In genomic region chr16:85137323-85138072, GRCh38 we compare ENCODE assay signal across 1 cellular context.
TF ChIP-seq lines count a peak whose summit lies in the region.

No MANE protein-coding gene starts in this region.

TF ChIP-seq in HepG2, 621 proteins besides CTCF, POLR2A, EP300 and RAD21 (continued from another document and continues in another):
- TF ChIP-seq ZGPAT (CRISPR knock-in tag; IDR thresholded peaks at IDR 0.05) (peak; percentile 62), KAT2B (IDR thresholded peaks at IDR 0.05; ENCODE audit: borderline replicate concordance, low read depth, low read length) (no peak), SIN3B (IDR thresholded peaks at IDR 0.05; ENCODE audit: low read length) (no peak), CCAR2 (optimal IDR thresholded peaks at IDR 0.05; ENCODE audit: low read depth, low read length) (no peak), ZNF468 (CRISPR knock-in tag; IDR thresholded peaks at IDR 0.05) (no peak), CEBPZ (IDR thresholded peaks at IDR 0.05; ENCODE audit: low read length) (no peak), HHEX (CRISPR knock-in tag; IDR thresholded peaks at IDR 0.05) (no peak), ZSCAN22 (CRISPR knock-in tag; IDR thresholded peaks at IDR 0.05) (peak; percentile 58; the same call in 1 of the 2 replicates), SMARCE1 (IDR thresholded peaks at IDR 0.05; ENCODE audit: borderline replicate concordance) (no peak), ZNF891 (CRISPR knock-in tag; IDR thresholded peaks at IDR 0.05) (peak; percentile 71; the same call in 1 of the 2 replicates), JUNB (CRISPR knock-in tag; IDR thresholded peaks at IDR 0.05; ENCODE audit: borderline replicate concordance) (no peak), SP1 (IDR thresholded peaks at IDR 0.05) (no peak), SP1 (CRISPR knock-in tag; IDR thresholded peaks at IDR 0.05) (peak; percentile 69), WIZ (CRISPR knock-in tag; IDR thresholded peaks at IDR 0.05) (no peak; the same call in 1 of the 2 replicates), PAXIP1 (CRISPR knock-in tag; conservative IDR thresholded peaks at IDR 0.05) (peak; percentile 70), GTF2F1 (IDR thresholded peaks at IDR 0.05; ENCODE audit: low read length) (no peak), DBP (CRISPR knock-in tag; IDR thresholded peaks at IDR 0.05; ENCODE audit: not compliant biosample characterization) (no peak), ZNF883 (CRISPR knock-in tag; IDR thresholded peaks at IDR 0.05; ENCODE audit: not compliant biosample characterization) (peak; percentile 55), ZBTB2 (CRISPR knock-in tag; IDR thresholded peaks at IDR 0.05; ENCODE audit: low read depth) (0 out of 2 replicates have a peak, but pooled peaks have one; percentile 10), SALL2 (CRISPR knock-in tag; IDR thresholded peaks at IDR 0.05) (peak; percentile 92), ZNF354B (CRISPR knock-in tag; IDR thresholded peaks at IDR 0.05) (no peak), HOXA5 (CRISPR knock-in tag; IDR thresholded peaks at IDR 0.05) (peak; percentile 86), ZNF496 (CRISPR knock-in tag; IDR thresholded peaks at IDR 0.05; ENCODE audit: insufficient replicate concordance) (no peak), ZBTB8A (CRISPR knock-in tag; IDR thresholded peaks at IDR 0.05; ENCODE audit: borderline replicate concordance, low read depth) (peak; percentile 91; the same call in 1 of the 2 replicates), ZNF607 (CRISPR knock-in tag; IDR thresholded peaks at IDR 0.05; ENCODE audit: borderline replicate concordance) (no peak), ZNF12 (CRISPR knock-in tag; IDR thresholded peaks at IDR 0.05) (0 out of 2 replicates have a peak, but pooled peaks have one; percentile 34), MIXL1 (CRISPR knock-in tag; IDR thresholded peaks at IDR 0.05) (peak; percentile 18; the same call in 1 of the 2 replicates), TAF15 (IDR thresholded peaks at IDR 0.05; ENCODE audit: low read depth, low read length, poor library complexity, severe bottlenecking) (peak; percentile 44), ZFP91 (CRISPR knock-in tag; IDR thresholded peaks at IDR 0.05; ENCODE audit: borderline replicate concordance) (peak; percentile 85; the same call in 1 of the 2 replicates), ZNF598 (CRISPR knock-in tag; IDR thresholded peaks at IDR 0.05; ENCODE audit: borderline replicate concordance) (no peak; the same call in 1 of the 2 replicates)
- TF ChIP-seq, protein P1, sequence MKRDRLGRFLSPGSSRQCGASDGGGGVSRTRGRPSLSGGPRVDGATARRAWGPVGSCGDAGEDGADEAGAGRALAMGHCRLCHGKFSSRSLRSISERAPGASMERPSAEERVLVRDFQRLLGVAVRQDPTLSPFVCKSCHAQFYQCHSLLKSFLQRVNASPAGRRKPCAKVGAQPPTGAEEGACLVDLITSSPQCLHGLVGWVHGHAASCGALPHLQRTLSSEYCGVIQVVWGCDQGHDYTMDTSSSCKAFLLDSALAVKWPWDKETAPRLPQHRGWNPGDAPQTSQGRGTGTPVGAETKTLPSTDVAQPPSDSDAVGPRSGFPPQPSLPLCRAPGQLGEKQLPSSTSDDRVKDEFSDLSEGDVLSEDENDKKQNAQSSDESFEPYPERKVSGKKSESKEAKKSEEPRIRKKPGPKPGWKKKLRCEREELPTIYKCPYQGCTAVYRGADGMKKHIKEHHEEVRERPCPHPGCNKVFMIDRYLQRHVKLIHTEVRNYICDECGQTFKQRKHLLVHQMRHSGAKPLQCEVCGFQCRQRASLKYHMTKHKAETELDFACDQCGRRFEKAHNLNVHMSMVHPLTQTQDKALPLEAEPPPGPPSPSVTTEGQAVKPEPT (CRISPR knock-in tag; IDR thresholded peaks at IDR 0.05; ENCODE audit: low read depth) = peak; percentile 51; the same call in 1 of the 2 replicates
- TF ChIP-seq, protein P2, sequence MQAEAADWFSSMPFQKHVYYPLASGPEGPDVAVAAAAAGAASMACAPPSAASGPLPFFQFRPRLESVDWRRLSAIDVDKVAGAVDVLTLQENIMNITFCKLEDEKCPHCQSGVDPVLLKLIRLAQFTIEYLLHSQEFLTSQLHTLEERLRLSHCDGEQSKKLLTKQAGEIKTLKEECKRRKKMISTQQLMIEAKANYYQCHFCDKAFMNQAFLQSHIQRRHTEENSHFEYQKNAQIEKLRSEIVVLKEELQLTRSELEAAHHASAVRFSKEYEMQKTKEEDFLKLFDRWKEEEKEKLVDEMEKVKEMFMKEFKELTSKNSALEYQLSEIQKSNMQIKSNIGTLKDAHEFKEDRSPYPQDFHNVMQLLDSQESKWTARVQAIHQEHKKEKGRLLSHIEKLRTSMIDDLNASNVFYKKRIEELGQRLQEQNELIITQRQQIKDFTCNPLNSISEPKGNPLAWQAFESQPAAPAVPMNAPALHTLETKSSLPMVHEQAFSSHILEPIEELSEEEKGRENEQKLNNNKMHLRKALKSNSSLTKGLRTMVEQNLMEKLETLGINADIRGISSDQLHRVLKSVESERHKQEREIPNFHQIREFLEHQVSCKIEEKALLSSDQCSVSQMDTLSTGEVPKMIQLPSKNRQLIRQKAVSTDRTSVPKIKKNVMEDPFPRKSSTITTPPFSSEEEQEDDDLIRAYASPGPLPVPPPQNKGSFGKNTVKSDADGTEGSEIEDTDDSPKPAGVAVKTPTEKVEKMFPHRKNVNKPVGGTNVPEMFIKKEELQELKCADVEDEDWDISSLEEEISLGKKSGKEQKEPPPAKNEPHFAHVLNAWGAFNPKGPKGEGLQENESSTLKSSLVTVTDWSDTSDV (CRISPR knock-in tag; IDR thresholded peaks at IDR 0.05) = peak; percentile 86
- TF ChIP-seq, protein P3, sequence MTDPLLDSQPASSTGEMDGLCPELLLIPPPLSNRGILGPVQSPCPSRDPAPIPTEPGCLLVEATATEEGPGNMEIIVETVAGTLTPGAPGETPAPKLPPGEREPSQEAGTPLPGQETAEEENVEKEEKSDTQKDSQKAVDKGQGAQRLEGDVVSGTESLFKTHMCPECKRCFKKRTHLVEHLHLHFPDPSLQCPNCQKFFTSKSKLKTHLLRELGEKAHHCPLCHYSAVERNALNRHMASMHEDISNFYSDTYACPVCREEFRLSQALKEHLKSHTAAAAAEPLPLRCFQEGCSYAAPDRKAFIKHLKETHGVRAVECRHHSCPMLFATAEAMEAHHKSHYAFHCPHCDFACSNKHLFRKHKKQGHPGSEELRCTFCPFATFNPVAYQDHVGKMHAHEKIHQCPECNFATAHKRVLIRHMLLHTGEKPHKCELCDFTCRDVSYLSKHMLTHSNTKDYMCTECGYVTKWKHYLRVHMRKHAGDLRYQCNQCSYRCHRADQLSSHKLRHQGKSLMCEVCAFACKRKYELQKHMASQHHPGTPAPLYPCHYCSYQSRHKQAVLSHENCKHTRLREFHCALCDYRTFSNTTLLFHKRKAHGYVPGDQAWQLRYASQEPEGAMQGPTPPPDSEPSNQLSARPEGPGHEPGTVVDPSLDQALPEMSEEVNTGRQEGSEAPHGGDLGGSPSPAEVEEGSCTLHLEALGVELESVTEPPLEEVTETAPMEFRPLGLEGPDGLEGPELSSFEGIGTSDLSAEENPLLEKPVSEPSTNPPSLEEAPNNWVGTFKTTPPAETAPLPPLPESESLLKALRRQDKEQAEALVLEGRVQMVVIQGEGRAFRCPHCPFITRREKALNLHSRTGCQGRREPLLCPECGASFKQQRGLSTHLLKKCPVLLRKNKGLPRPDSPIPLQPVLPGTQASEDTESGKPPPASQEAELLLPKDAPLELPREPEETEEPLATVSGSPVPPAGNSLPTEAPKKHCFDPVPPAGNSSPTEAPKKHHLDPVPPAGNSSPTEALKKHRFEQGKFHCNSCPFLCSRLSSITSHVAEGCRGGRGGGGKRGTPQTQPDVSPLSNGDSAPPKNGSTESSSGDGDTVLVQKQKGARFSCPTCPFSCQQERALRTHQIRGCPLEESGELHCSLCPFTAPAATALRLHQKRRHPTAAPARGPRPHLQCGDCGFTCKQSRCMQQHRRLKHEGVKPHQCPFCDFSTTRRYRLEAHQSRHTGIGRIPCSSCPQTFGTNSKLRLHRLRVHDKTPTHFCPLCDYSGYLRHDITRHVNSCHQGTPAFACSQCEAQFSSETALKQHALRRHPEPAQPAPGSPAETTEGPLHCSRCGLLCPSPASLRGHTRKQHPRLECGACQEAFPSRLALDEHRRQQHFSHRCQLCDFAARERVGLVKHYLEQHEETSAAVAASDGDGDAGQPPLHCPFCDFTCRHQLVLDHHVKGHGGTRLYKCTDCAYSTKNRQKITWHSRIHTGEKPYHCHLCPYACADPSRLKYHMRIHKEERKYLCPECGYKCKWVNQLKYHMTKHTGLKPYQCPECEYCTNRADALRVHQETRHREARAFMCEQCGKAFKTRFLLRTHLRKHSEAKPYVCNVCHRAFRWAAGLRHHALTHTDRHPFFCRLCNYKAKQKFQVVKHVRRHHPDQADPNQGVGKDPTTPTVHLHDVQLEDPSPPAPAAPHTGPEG (CRISPR knock-in tag; IDR thresholded peaks at IDR 0.05) = no peak
